ENCODE assay signal across 9 cellular contexts in genomic region chr17:16001498-16001897, GRCh38. TPM values are rescaled to one million over a fixed set of nuclear protein-coding genes. Genes with fewer than 3 reads are reported as not detected.
DNase-seq lines count a peak whose midpoint lies in the region; ATAC-seq and TF ChIP-seq lines count a peak whose summit lies in the region.
"Had no signal": no experiment of that assay in that cellular context is flagged by ENCODE, and none has a peak within 500 bp of the region (broad histone marks: within the 10 kb centered on the region; RNA-seq: fewer than 3 reads in every experiment).

No MANE protein-coding gene starts in this region.

- DNase-seq in CD8-positive, alpha-beta memory T cell = no peak
- DNase-seq in LNCaP clone FGC (ENCODE audit: low read depth) (no peak), naive B cell (no peak), superior temporal gyrus (ENCODE audit: extremely low spot score) (no peak), NCI-H2029 (lab: John Stamatoyannopoulos, UW) (no peak), AG20443 (ENCODE audit: low spot score) (no peak)
- no peak for DNase-seq in central memory CD8-positive, alpha-beta T cell (ENCODE audit: low spot score in 2 of 2)
- DNase-seq: caudate nucleus had no signal

- CTCF ChIA-PET in CD8-positive, alpha-beta memory T cell (lab: Charles Lee) = no interaction called here

- POLR2A ChIA-PET in CD8-positive, alpha-beta memory T cell (lab: Charles Lee) = interaction anchor here (0.6 to 0.7 kb wide), 3 partner anchors 199 to 733 kb away, joined by 3 to 4 read pairs (median 3); partner anchors contain the start of gene UBB

- H3K36me3 ChIP-seq in CD8-positive, alpha-beta memory T cell (ENCODE audit: insufficient read depth, low read length) = peaks cover 40% of the 10 kb centered on the region

- TF ChIP-seq CTCF in LNCaP clone FGC (IDR thresholded peaks at IDR 0.05; ENCODE audit: control insufficient read depth, extremely low read depth, insufficient read depth) = no peak

- H3K27ac ChIP-seq in CD8-positive, alpha-beta memory T cell (ENCODE audit: low read depth, low read length) = no peak overlapping the region

- H3K4me3 ChIP-seq in CD8-positive, alpha-beta memory T cell (ENCODE audit: low read length) = no peak overlapping the region
- peak overlapping the region; percentile 93 for H3K4me3 ChIP-seq in LNCaP clone FGC (ENCODE audit: low read depth, low read length)

- peaks cover 35 to 46% (median 40%) of the 10 kb centered on the region in 3 donors for H3K4me1 Mint-ChIP-seq in CD8-positive, alpha-beta memory T cell
- H3K4me1 Mint-ChIP-seq in central memory CD8-positive, alpha-beta T cell = peaks cover 37% of the 10 kb centered on the region
- peaks cover 31 to 44% (median 35%) of the 10 kb centered on the region in 3 donors for H3K4me1 Mint-ChIP-seq in naive B cell

- H3K27me3 Mint-ChIP-seq in CD8-positive, alpha-beta memory T cell = no peaks in the 10 kb centered on the region
- H3K27me3 Mint-ChIP-seq in central memory CD8-positive, alpha-beta T cell = no peaks in the 10 kb centered on the region
- no peaks in the 10 kb centered on the region for H3K27me3 Mint-ChIP-seq in naive B cell

- ATAC-seq in central memory CD8-positive, alpha-beta T cell (replicated peaks; ENCODE audit: extremely low read depth, poor library complexity, severe bottlenecking) = no peak
- no peak for ATAC-seq in naive B cell (ENCODE audit: low read depth in 2 of 2)
- no peak for ATAC-seq in HG02885 (IDR thresholded peaks at IDR 0.05; ENCODE audit: poor library complexity, unreplicated experiment)

- peak overlapping the region in 7 of 8 donors; percentile 16 to 97 (median 94) for H3K27ac Mint-ChIP-seq in CD8-positive, alpha-beta memory T cell
- peak overlapping the region; percentile 85 for H3K27ac Mint-ChIP-seq in central memory CD8-positive, alpha-beta T cell (ENCODE audit: low read depth)
- H3K27ac Mint-ChIP-seq in naive B cell = peak overlapping the region in 3 of 6 donors; percentile 13 to 94 (median 85)

- H3K9me3 ChIP-seq in CD8-positive, alpha-beta memory T cell (ENCODE audit: low read length) = no peaks in the 10 kb centered on the region

- no peaks in the 10 kb centered on the region for H3K27me3 ChIP-seq in CD8-positive, alpha-beta memory T cell (ENCODE audit: insufficient read depth, low read length, poor library complexity, severe bottlenecking)

- H3K9me3 Mint-ChIP-seq in CD8-positive, alpha-beta memory T cell = no peaks in the 10 kb centered on the region
- no peaks in the 10 kb centered on the region for H3K9me3 Mint-ChIP-seq in central memory CD8-positive, alpha-beta T cell
- H3K9me3 Mint-ChIP-seq in naive B cell = no peaks in the 10 kb centered on the region

- H3K4me3 Mint-ChIP-seq in CD8-positive, alpha-beta memory T cell = peak overlapping the region; percentile 82 to 97 (median 92)
- H3K4me3 Mint-ChIP-seq in central memory CD8-positive, alpha-beta T cell = peak overlapping the region; percentile 78
- peak overlapping the region; percentile 77 to 95 (median 91) for H3K4me3 Mint-ChIP-seq in naive B cell

- peaks cover 11 to 78% (median 14%) of the 10 kb centered on the region in 3 donors for H3K36me3 Mint-ChIP-seq in CD8-positive, alpha-beta memory T cell
- peaks cover 56% of the 10 kb centered on the region for H3K36me3 Mint-ChIP-seq in central memory CD8-positive, alpha-beta T cell (ENCODE audit: insufficient read depth)
- peaks cover 8 to 17% of the 10 kb centered on the region in 2 donors for H3K36me3 Mint-ChIP-seq in naive B cell

- peaks cover 15% of the 10 kb centered on the region for H3K4me1 ChIP-seq in CD8-positive, alpha-beta memory T cell (ENCODE audit: insufficient read depth, low read length)

RNA-seq across cellular contexts. Expression of gene TTC19, which starts 1.9 kb away (rescaled TPM):
- total RNA-seq in CD8-positive, alpha-beta memory T cell = 10 to 100 TPM; 30.6 to 34.1 TPM
- 40.5 TPM for polyA plus RNA-seq in CD8-positive, alpha-beta memory T cell
- 10 to 100 TPM; 35.1 to 49.5 (median 37.4) TPM for polyA plus RNA-seq in naive B cell (ENCODE audit: low read depth in 6 of 6)

RNA-seq across cellular contexts. Expression of gene ZSWIM7, which starts 2.0 kb away (rescaled TPM):
- total RNA-seq in CD8-positive, alpha-beta memory T cell = 10 to 100 TPM; 11.0 to 12.2 TPM
- polyA plus RNA-seq in CD8-positive, alpha-beta memory T cell = 60.4 TPM
- polyA plus RNA-seq in naive B cell (ENCODE audit: low read depth in 6 of 6) = 100 to 1,000 TPM in 1 of 6 donors, 10 to 100 TPM in 5; 55.7 to 111 (median 82.1) TPM

RNA-seq across cellular contexts. Expression of gene ADORA2B, which starts 56.6 kb away (rescaled TPM):
- under 1 TPM; 0.88 to 0.95 TPM for total RNA-seq in CD8-positive, alpha-beta memory T cell
- 1.2 TPM for polyA plus RNA-seq in CD8-positive, alpha-beta memory T cell
- polyA plus RNA-seq in naive B cell (ENCODE audit: low read depth in 6 of 6) = 1 to 10 TPM in 3 of 6 donors, under 1 TPM in 3; 0.20 to 1.6 (median 0.99) TPM
